8 cellular contexts compared by ENCODE assay signal in genomic region chr1:21909286-21909759, GRCh38. TPM values are rescaled to one million over a fixed set of nuclear protein-coding genes. Genes with fewer than 3 reads are reported as not detected.
DNase-seq lines count a peak whose midpoint lies in the region; ATAC-seq, FAIRE-seq and TF ChIP-seq lines count a peak whose summit lies in the region.
"Had no signal": no experiment of that assay in that cellular context is flagged by ENCODE, and none has a peak within 500 bp of the region (broad histone marks: within the 10 kb centered on the region; RNA-seq: fewer than 3 reads in every experiment).

No MANE protein-coding gene starts in this region.

- WGBS in adrenal gland, 4 donors: 7 to 50% (median 8%) methylated on average over 1 of the region's 1 CpG; no CpG with 5 or more reads in 1 of the 4 donors

- intact Hi-C loops in adrenal gland (cut with DNase I): no loop called here
- intact Hi-C loops in left lung (cut with DNase I): no loop called here

- TF ChIP-seq CTCF in adrenal gland (IDR thresholded peaks at IDR 0.05) (no peak), left lung (IDR thresholded peaks at IDR 0.05) (no peak)

- H3K27ac ChIP-seq in HUES48 (ENCODE audit: low read depth, low read length) (peak overlapping the region; percentile 76), adrenal gland (peak overlapping the region; percentile 54 to 87 (median 74)), left lung (peak overlapping the region; percentile 65 to 81)

- H3K27me3 ChIP-seq in HUES48 (ENCODE audit: control insufficient read depth, insufficient read depth, low read length) (no peaks in the 10 kb centered on the region), adrenal gland (no peaks in the 10 kb centered on the region), left lung (no peaks in the 10 kb centered on the region)

- H3K9ac ChIP-seq in HUES48 (ENCODE audit: low read depth, low read length): no peak overlapping the region

- no peaks in the 10 kb centered on the region for H3K36me3 ChIP-seq in HUES48 (ENCODE audit: control insufficient read depth, insufficient read depth, low read length)
- H3K36me3 ChIP-seq in adrenal gland (replicated peaks in 1 of 2): no peaks in the 10 kb centered on the region
- H3K36me3 ChIP-seq in left lung: no peaks in the 10 kb centered on the region

- ATAC-seq in left lung: no peak
- ATAC-seq in GM18520 (IDR thresholded peaks at IDR 0.05; ENCODE audit: unreplicated experiment): no peak

- no peaks in the 10 kb centered on the region for H3K9me3 ChIP-seq in HUES48 (ENCODE audit: control insufficient read depth, insufficient read depth, low read length)
- no peaks in the 10 kb centered on the region for H3K9me3 ChIP-seq in adrenal gland (replicated peaks in 1 of 3)
- no peaks in the 10 kb centered on the region for H3K9me3 ChIP-seq in left lung

- H3K4me3 ChIP-seq in HUES48 (ENCODE audit: low read depth, low read length): no peak overlapping the region
- no peak overlapping the region for H3K4me3 ChIP-seq in adrenal gland
- H3K4me3 ChIP-seq in left lung: no peak overlapping the region

- H3K4me1 ChIP-seq in HUES48 (ENCODE audit: control insufficient read depth, insufficient read depth, low read length) (peaks cover 29% of the 10 kb centered on the region), adrenal gland (replicated peaks in 1 of 2) (peaks cover 53 to 79% of the 10 kb centered on the region in 2 donors), left lung (peaks cover 63 to 92% of the 10 kb centered on the region in 2 donors)

- DNase-seq in adrenal gland (peak in 5 of 7 donors; percentile 66 to 74 (median 72)), left lung (no peak), stromal cell of bone marrow (ENCODE audit: low read depth) (peak; percentile 87), RKO (ENCODE audit: low spot score) (no peak), urothelium cell line (ENCODE audit: low spot score) (no peak)
- DNase-seq: NCI-H526 had no signal

- TF ChIP-seq POLR2A in adrenal gland (IDR thresholded peaks at IDR 0.05): no peak

- no peak for FAIRE-seq in urothelium cell line (lab: Jason Lieb, UNC)

RNA-seq across cellular contexts. Expression of gene HSPG2, which starts 27.8 kb away (rescaled TPM):
- total RNA-seq in adrenal gland (100 to 1,000 TPM; 232 to 558 (median 316) TPM), left lung (100 to 1,000 TPM; 324 to 434 TPM)
- polyA plus RNA-seq in adrenal gland: 100 to 1,000 TPM in 2 of 3 donors, 10 to 100 TPM in 1; 38.7 to 394 (median 156) TPM

Comparison
In these comparisons a context has a peak if more than half of its experiments do, and no peak if none do; other contexts are left out.
1. DNase-seq: peak in adrenal gland (5 of 7) and stromal cell of bone marrow (single experiment); none in left lung (0 of 2), RKO (single experiment) and urothelium cell line (single experiment).
2. Peak in every context shown above with its lines, with median percentiles within 50 percentile points of each other: H3K27ac ChIP-seq.